ENCODE assay signal across 14 cellular contexts in genomic region chrX:152754871-152755270, GRCh38. TPM values are rescaled to one million over a fixed set of nuclear protein-coding genes. Genes with fewer than 3 reads are reported as not detected.
"Had no signal": no experiment of that assay in that cellular context is flagged by ENCODE, and none has a peak within 500 bp of the region (broad histone marks: within the 10 kb centered on the region; RNA-seq: fewer than 3 reads in every experiment).

No MANE protein-coding gene starts in this region.

RNA-seq across cellular contexts. Expression of gene MAGEA2, which starts 1.2 kb away (rescaled TPM):
- total RNA-seq: activated CD4-positive, alpha-beta memory T cell treated with anti-CD3 and anti-CD28 coated beads, Interleukin-2, amount 10 ng/mL, durations not matched to agents 7 days and 5 days; activated CD4-positive, alpha-beta T cell treated with anti-CD3 and anti-CD28 coated beads for 36 hours; activated CD4-positive, alpha-beta T cell treated with anti-CD3 and anti-CD28 coated beads, Interleukin-2, amount 10 ng/mL, durations not matched to agents 7 days and 5 days; activated CD8-positive, alpha-beta memory T cell treated with anti-CD3 and anti-CD28 coated beads, Interleukin-2, amount 10 ng/mL, durations not matched to agents 7 days and 5 days; activated CD8-positive, alpha-beta T cell treated with anti-CD3 and anti-CD28 coated beads, Interleukin-2, amount 10 ng/mL, durations not matched to agents 7 days and 5 days; activated naive CD8-positive, alpha-beta T cell treated with anti-CD3 and anti-CD28 coated beads, Interleukin-2, amount 10 ng/mL, durations not matched to agents 7 days and 5 days; activated T-helper 2 cell treated with anti-CD3 and anti-CD28 coated beads, Interferon-gamma antibody, Interleukin-2, Interleukin-4, amounts not matched to agents 10 μg/mL and 5 μg/mL and 100 μg/mL, durations not matched to agents 14 hours and 24 hours and 36 hours; ascending aorta; bronchial epithelial cell; cardiac muscle cell; chondrocyte; colonic mucosa; T-helper 2 cell treated with Interferon-gamma antibody and Interleukin-4, amounts not matched to agents 100 ng/mL and 5 ng/mL, for 36 hours had no signal
- polyA plus RNA-seq: adipose tissue had no signal

RNA-seq across cellular contexts. Expression of gene CSAG3, which starts 4.1 kb away (rescaled TPM):
- total RNA-seq: activated CD8-positive, alpha-beta T cell treated with anti-CD3 and anti-CD28 coated beads, Interleukin-2, amount 10 ng/mL, durations not matched to agents 7 days and 5 days; activated naive CD8-positive, alpha-beta T cell treated with anti-CD3 and anti-CD28 coated beads, Interleukin-2, amount 10 ng/mL, durations not matched to agents 7 days and 5 days; activated T-helper 2 cell treated with anti-CD3 and anti-CD28 coated beads, Interferon-gamma antibody, Interleukin-2, Interleukin-4, amounts not matched to agents 10 μg/mL and 5 μg/mL and 100 μg/mL, durations not matched to agents 14 hours and 24 hours and 36 hours; ascending aorta; bronchial epithelial cell; cardiac muscle cell; chondrocyte; colonic mucosa; T-helper 2 cell treated with Interferon-gamma antibody and Interleukin-4, amounts not matched to agents 100 ng/mL and 5 ng/mL, for 36 hours had no signal
- polyA plus RNA-seq: adipose tissue, cardiac muscle cell had no signal

RNA-seq across cellular contexts. Expression of gene MAGEA6, which starts 14.6 kb away (rescaled TPM):
- total RNA-seq: activated CD4-positive, alpha-beta memory T cell treated with anti-CD3 and anti-CD28 coated beads, Interleukin-2, amount 10 ng/mL, durations not matched to agents 7 days and 5 days; activated CD4-positive, alpha-beta T cell treated with anti-CD3 and anti-CD28 coated beads for 36 hours; activated CD4-positive, alpha-beta T cell treated with anti-CD3 and anti-CD28 coated beads, Interleukin-2, amount 10 ng/mL, durations not matched to agents 7 days and 5 days; activated CD8-positive, alpha-beta memory T cell treated with anti-CD3 and anti-CD28 coated beads, Interleukin-2, amount 10 ng/mL, durations not matched to agents 7 days and 5 days; activated CD8-positive, alpha-beta T cell treated with anti-CD3 and anti-CD28 coated beads, Interleukin-2, amount 10 ng/mL, durations not matched to agents 7 days and 5 days; activated naive CD8-positive, alpha-beta T cell treated with anti-CD3 and anti-CD28 coated beads, Interleukin-2, amount 10 ng/mL, durations not matched to agents 7 days and 5 days; activated T-helper 2 cell treated with anti-CD3 and anti-CD28 coated beads, Interferon-gamma antibody, Interleukin-2, Interleukin-4, amounts not matched to agents 10 μg/mL and 5 μg/mL and 100 μg/mL, durations not matched to agents 14 hours and 24 hours and 36 hours; ascending aorta; bronchial epithelial cell; cardiac muscle cell; chondrocyte; T-helper 2 cell treated with Interferon-gamma antibody and Interleukin-4, amounts not matched to agents 100 ng/mL and 5 ng/mL, for 36 hours had no signal
- polyA plus RNA-seq: adipose tissue, cardiac muscle cell had no signal

RNA-seq across cellular contexts. Expression of gene MAGEA12, which starts 21.3 kb away (rescaled TPM):
- total RNA-seq: activated CD4-positive, alpha-beta memory T cell treated with anti-CD3 and anti-CD28 coated beads, Interleukin-2, amount 10 ng/mL, durations not matched to agents 7 days and 5 days; activated CD4-positive, alpha-beta T cell treated with anti-CD3 and anti-CD28 coated beads for 36 hours; activated CD4-positive, alpha-beta T cell treated with anti-CD3 and anti-CD28 coated beads, Interleukin-2, amount 10 ng/mL, durations not matched to agents 7 days and 5 days; activated CD8-positive, alpha-beta memory T cell treated with anti-CD3 and anti-CD28 coated beads, Interleukin-2, amount 10 ng/mL, durations not matched to agents 7 days and 5 days; activated CD8-positive, alpha-beta T cell treated with anti-CD3 and anti-CD28 coated beads, Interleukin-2, amount 10 ng/mL, durations not matched to agents 7 days and 5 days; activated naive CD8-positive, alpha-beta T cell treated with anti-CD3 and anti-CD28 coated beads, Interleukin-2, amount 10 ng/mL, durations not matched to agents 7 days and 5 days; activated T-helper 2 cell treated with anti-CD3 and anti-CD28 coated beads, Interferon-gamma antibody, Interleukin-2, Interleukin-4, amounts not matched to agents 10 μg/mL and 5 μg/mL and 100 μg/mL, durations not matched to agents 14 hours and 24 hours and 36 hours; ascending aorta; bronchial epithelial cell; cardiac muscle cell; chondrocyte; T-helper 2 cell treated with Interferon-gamma antibody and Interleukin-4, amounts not matched to agents 100 ng/mL and 5 ng/mL, for 36 hours had no signal
- polyA plus RNA-seq: adipose tissue, cardiac muscle cell had no signal

RNA-seq across cellular contexts. Expression of gene CSAG1, which starts 21.4 kb away (rescaled TPM):
- total RNA-seq: activated CD4-positive, alpha-beta memory T cell treated with anti-CD3 and anti-CD28 coated beads, Interleukin-2, amount 10 ng/mL, durations not matched to agents 7 days and 5 days; activated CD4-positive, alpha-beta T cell treated with anti-CD3 and anti-CD28 coated beads for 36 hours; activated CD4-positive, alpha-beta T cell treated with anti-CD3 and anti-CD28 coated beads, Interleukin-2, amount 10 ng/mL, durations not matched to agents 7 days and 5 days; activated CD8-positive, alpha-beta memory T cell treated with anti-CD3 and anti-CD28 coated beads, Interleukin-2, amount 10 ng/mL, durations not matched to agents 7 days and 5 days; activated CD8-positive, alpha-beta T cell treated with anti-CD3 and anti-CD28 coated beads, Interleukin-2, amount 10 ng/mL, durations not matched to agents 7 days and 5 days; activated naive CD8-positive, alpha-beta T cell treated with anti-CD3 and anti-CD28 coated beads, Interleukin-2, amount 10 ng/mL, durations not matched to agents 7 days and 5 days; activated T-helper 2 cell treated with anti-CD3 and anti-CD28 coated beads, Interferon-gamma antibody, Interleukin-2, Interleukin-4, amounts not matched to agents 10 μg/mL and 5 μg/mL and 100 μg/mL, durations not matched to agents 14 hours and 24 hours and 36 hours; ascending aorta; bronchial epithelial cell; cardiac muscle cell; chondrocyte; colonic mucosa; T-helper 2 cell treated with Interferon-gamma antibody and Interleukin-4, amounts not matched to agents 100 ng/mL and 5 ng/mL, for 36 hours had no signal
- polyA plus RNA-seq: adipose tissue, cardiac muscle cell had no signal
